ENCODE assay signal across 32 cellular contexts in genomic region chr11:119351232-119351631, GRCh38. TPM values are rescaled to one million over a fixed set of nuclear protein-coding genes. Genes with fewer than 3 reads are reported as not detected.
"Had no signal": no experiment of that assay in that cellular context is flagged by ENCODE, and none has a peak within 500 bp of the region (broad histone marks: within the 10 kb centered on the region; RNA-seq: fewer than 3 reads in every experiment).

No MANE protein-coding gene starts in this region.

- H3K27ac ChIP-seq: adrenal gland, body of pancreas, SJCRH30 had no signal

- H3K27me3 ChIP-seq: adrenal gland, body of pancreas, SJCRH30 had no signal

- H3K27ac Mint-ChIP-seq: activated CD4-positive, alpha-beta T cell treated with anti-CD3 and anti-CD28 coated beads, Interleukin-2, amount 10 ng/mL, durations not matched to agents 24 days and 14 days; activated CD8-positive, alpha-beta T cell treated with anti-CD3 and anti-CD28 coated beads for 36 hours; activated T-helper 1 cell treated with anti-CD3 and anti-CD28 coated beads, Interleukin-12 subunit alpha, Interleukin-12 subunit beta, Interleukin-2, Interleukin-4 antibody, amounts not matched to agents 30 ng/mL and 10 ng/mL and 1 ng/mL, durations not matched to agents 14 hours and 24 hours and 36 hours; T-helper 1 cell treated with Interleukin-12 subunit alpha and Interleukin-12 subunit beta and Interleukin-4 antibody, amounts not matched to agents 30 μg/mL and 1 μg/mL, for 36 hours; T-helper 2 cell treated with Interferon-gamma antibody and Interleukin-4, amounts not matched to agents 5 μg/mL and 100 μg/mL, for 36 hours had no signal

- DNase-seq: activated CD4-positive, alpha-beta T cell treated with anti-CD3 and anti-CD28 coated beads, Interleukin-2, amount 10 ng/mL, durations not matched to agents 24 days and 14 days; activated CD4-positive, alpha-beta T cell treated with anti-CD3 and anti-CD28 coated beads, Interleukin-2, amount 50 U/mL, for 4 hours; activated CD8-positive, alpha-beta T cell treated with anti-CD3 and anti-CD28 coated beads for 36 hours; activated gamma-delta T cell treated with Interleukin-2 at 50 U/mL for 16 hours; activated naive CD4-positive, alpha-beta T cell treated with anti-CD3 and anti-CD28 coated beads, Interleukin-2, amount 50 U/mL, for 16 hours; activated T-cell treated with anti-CD3 and anti-CD28 coated beads, Interleukin-2, amount 50 U/mL, for 1 hour; adrenal gland; body of pancreas; caudate nucleus; NCI-H1105; NCI-H1417 treated with DMSO at 0.1 percent for 48 hours; NCI-H187 treated with DMSO at 0.1 percent for 48 hours; NCI-H2081; NCI-H2171 treated with DMSO at 0.1 percent for 48 hours; NCI-H2227 treated with DMSO at 0.1 percent for 48 hours; NCI-H446 treated with DMSO at 0.1 percent for 48 hours; NCI-H524; NCI-H69; SHP77; SJCRH30; SK-N-SH had no signal

- FAIRE-seq: astrocyte, bronchial epithelial cell, TTC549 had no signal

- H3K4me3 Mint-ChIP-seq: activated CD4-positive, alpha-beta T cell treated with anti-CD3 and anti-CD28 coated beads, Interleukin-2, amount 10 ng/mL, durations not matched to agents 24 days and 14 days; activated CD8-positive, alpha-beta T cell treated with anti-CD3 and anti-CD28 coated beads for 36 hours; activated T-helper 1 cell treated with anti-CD3 and anti-CD28 coated beads, Interleukin-12 subunit alpha, Interleukin-12 subunit beta, Interleukin-2, Interleukin-4 antibody, amounts not matched to agents 30 ng/mL and 10 ng/mL and 1 ng/mL, durations not matched to agents 14 hours and 24 hours and 36 hours; T-helper 1 cell treated with Interleukin-12 subunit alpha and Interleukin-12 subunit beta and Interleukin-4 antibody, amounts not matched to agents 30 μg/mL and 1 μg/mL, for 36 hours; T-helper 2 cell treated with Interferon-gamma antibody and Interleukin-4, amounts not matched to agents 5 μg/mL and 100 μg/mL, for 36 hours had no signal

- H3K36me3 ChIP-seq: adrenal gland, SJCRH30 had no signal

- H3K4me3 ChIP-seq: adrenal gland, body of pancreas, SJCRH30 had no signal

- H3K4me2 ChIP-seq: SK-N-SH had no signal

- H3K9me3 Mint-ChIP-seq: activated CD4-positive, alpha-beta T cell treated with anti-CD3 and anti-CD28 coated beads, Interleukin-2, amount 10 ng/mL, durations not matched to agents 24 days and 14 days; activated CD8-positive, alpha-beta T cell treated with anti-CD3 and anti-CD28 coated beads for 36 hours; activated T-helper 1 cell treated with anti-CD3 and anti-CD28 coated beads, Interleukin-12 subunit alpha, Interleukin-12 subunit beta, Interleukin-2, Interleukin-4 antibody, amounts not matched to agents 30 ng/mL and 10 ng/mL and 1 ng/mL, durations not matched to agents 14 hours and 24 hours and 36 hours; T-helper 1 cell treated with Interleukin-12 subunit alpha and Interleukin-12 subunit beta and Interleukin-4 antibody, amounts not matched to agents 30 μg/mL and 1 μg/mL, for 36 hours; T-helper 2 cell treated with Interferon-gamma antibody and Interleukin-4, amounts not matched to agents 5 μg/mL and 100 μg/mL, for 36 hours had no signal

- H3K9ac ChIP-seq: SK-N-SH had no signal

- ATAC-seq: body of pancreas, Panc1 had no signal

- H3K9me3 ChIP-seq: adrenal gland, body of pancreas, SJCRH30, SK-N-SH had no signal

RNA-seq across cellular contexts. Expression of gene MFRP, which starts 4.7 kb away (rescaled TPM):
- total RNA-seq: activated CD4-positive, alpha-beta T cell treated with anti-CD3 and anti-CD28 coated beads, Interleukin-2, amount 10 ng/mL, durations not matched to agents 24 days and 14 days; activated CD8-positive, alpha-beta memory T cell treated with anti-CD3 and anti-CD28 coated beads for 36 hours; activated CD8-positive, alpha-beta T cell treated with anti-CD3 and anti-CD28 coated beads for 36 hours; activated T-helper 1 cell treated with anti-CD3 and anti-CD28 coated beads, Interleukin-12 subunit alpha, Interleukin-12 subunit beta, Interleukin-2, Interleukin-4 antibody, amounts not matched to agents 30 ng/mL and 10 ng/mL and 1 ng/mL, durations not matched to agents 14 hours and 24 hours and 36 hours; astrocyte; bronchial epithelial cell; cerebellum; M059J; RPMI7951; SJCRH30 had no signal
- polyA plus RNA-seq: adrenal gland, SK-N-SH had no signal

RNA-seq across cellular contexts. Expression of gene C1QTNF5, which starts 10.5 kb away (rescaled TPM):
- total RNA-seq: activated CD4-positive, alpha-beta T cell treated with anti-CD3 and anti-CD28 coated beads, Interleukin-2, amount 10 ng/mL, durations not matched to agents 24 days and 14 days; activated CD8-positive, alpha-beta memory T cell treated with anti-CD3 and anti-CD28 coated beads for 36 hours; activated CD8-positive, alpha-beta T cell treated with anti-CD3 and anti-CD28 coated beads for 36 hours; activated T-helper 1 cell treated with anti-CD3 and anti-CD28 coated beads, Interleukin-12 subunit alpha, Interleukin-12 subunit beta, Interleukin-2, Interleukin-4 antibody, amounts not matched to agents 30 ng/mL and 10 ng/mL and 1 ng/mL, durations not matched to agents 14 hours and 24 hours and 36 hours had no signal
